Comparison of ENCODE assay signal across 8 cellular contexts in the genomic region with DNA sequence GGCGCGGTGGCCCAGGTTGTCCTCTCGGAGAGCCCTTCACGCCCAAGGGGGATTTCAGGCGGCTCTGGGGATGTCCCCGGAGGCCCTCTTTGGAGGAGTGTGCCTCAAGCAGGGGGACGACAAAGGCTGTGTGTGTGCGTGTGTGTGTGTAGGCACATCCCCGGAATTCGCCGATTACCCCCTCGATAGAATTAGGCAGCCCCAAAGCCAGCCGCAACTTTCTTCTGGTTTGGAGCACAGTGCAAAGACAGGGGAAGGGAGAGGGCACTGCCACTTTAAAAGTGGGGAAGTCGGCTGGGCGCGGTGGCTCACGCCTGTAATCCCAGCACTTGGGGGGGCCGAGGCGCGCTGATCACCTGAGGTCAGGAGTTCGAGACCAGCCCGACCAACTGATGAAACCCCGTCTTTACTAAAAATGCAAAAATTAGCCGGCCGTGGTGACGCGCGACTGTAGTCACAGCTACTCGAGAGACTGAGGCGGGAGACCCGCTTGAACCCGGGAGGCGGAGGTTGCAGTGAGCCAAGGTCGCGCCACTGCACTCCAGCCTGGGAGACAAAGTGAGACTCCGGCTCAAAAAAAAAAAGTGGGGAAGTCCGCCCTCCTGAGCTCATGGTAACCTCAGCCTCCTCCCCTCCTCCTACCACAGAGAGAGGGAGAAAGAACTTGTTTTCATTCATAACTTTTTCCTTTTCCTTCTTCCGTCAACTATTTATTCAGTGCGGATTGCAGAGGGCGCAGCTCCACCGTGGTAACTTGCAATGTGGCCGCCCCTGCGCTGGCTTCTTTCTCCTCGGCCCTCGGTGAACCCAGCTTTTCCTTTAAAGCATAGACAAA. TPM values are rescaled to one million over a fixed set of nuclear protein-coding genes. Genes with fewer than 3 reads are reported as not detected.
DNase-seq lines count a peak whose midpoint lies in the region; ATAC-seq and TF ChIP-seq lines count a peak whose summit lies in the region.

No MANE protein-coding gene starts in this region.

- ATAC-seq in GM19328 (IDR thresholded peaks at IDR 0.05; ENCODE audit: unreplicated experiment): peak; percentile 22
- ATAC-seq in HG03460 (IDR thresholded peaks at IDR 0.05; ENCODE audit: unreplicated experiment): peak; percentile 30
- peak; percentile 25 for ATAC-seq in left ventricle myocardium superior

- no peak for TF ChIP-seq CTCF in C4-2B (conservative IDR thresholded peaks at IDR 0.05)

- intact Hi-C loops in left ventricle myocardium superior (cut with micrococcal nuclease): loop anchor here (10.0 kb wide), 1 partner anchor 154 kb away; no protein-coding TSS in a partner anchor

- H3K27ac ChIP-seq in C4-2B: peak overlapping the region; percentile 88

- DNase-seq in SW 1271 (lab: John Stamatoyannopoulos, UW) (peak; percentile 9 to 63), amniotic epithelial cell (ENCODE audit: low read depth) (peak; percentile 66), left ventricle myocardium superior (peak; percentile 63), putamen (ENCODE audit: low spot score) (peak; percentile 39), GOT3 (lab: John Stamatoyannopoulos, UW) (no peak)

RNA-seq across cellular contexts. Expression of a gene that starts 2.4 kb away (rescaled TPM):
- total RNA-seq in left ventricle myocardium superior: 45.8 TPM
